Comparison of ENCODE assay signal across 8 cellular contexts in the genomic region with DNA sequence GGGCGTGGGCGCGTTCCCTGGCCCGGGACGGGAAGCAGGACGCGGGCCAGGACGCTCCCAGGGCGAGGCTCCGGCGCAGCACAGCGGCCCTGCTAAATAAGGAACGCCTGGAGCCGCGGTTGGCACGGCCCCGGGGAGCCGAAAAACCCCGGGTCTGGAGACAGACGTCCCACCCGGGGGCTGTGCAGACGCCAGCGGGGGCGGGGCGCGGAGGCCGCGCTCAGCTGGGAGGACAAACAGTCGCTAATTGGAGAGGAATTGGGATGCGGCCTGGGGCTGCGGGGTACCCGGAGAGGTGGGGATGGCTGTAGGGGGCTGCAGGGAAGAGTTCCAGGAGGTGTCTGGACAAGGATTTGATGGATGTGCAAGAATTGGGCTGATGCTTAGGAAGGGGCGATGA. TPM values are rescaled to one million over a fixed set of nuclear protein-coding genes. Genes with fewer than 3 reads are reported as not detected.
DNase-seq lines count a peak whose midpoint lies in the region; ATAC-seq and TF ChIP-seq lines count a peak whose summit lies in the region.
"Not testable (repeated sequence)": the region's sequence is repeated elsewhere in the genome, so short reads cannot be mapped to it uniquely, and the experiment has no call there.

No MANE protein-coding gene starts in this region.

- peak overlapping the region; percentile 79 for H3K4me3 Mint-ChIP-seq in T-helper 1 cell treated with Interleukin-12 subunit alpha and Interleukin-12 subunit beta and Interleukin-4 antibody, amounts not matched to agents 30 μg/mL and 1 μg/mL, for 36 hours
- peak overlapping the region; percentile 81 to 85 (median 83) for H3K4me3 Mint-ChIP-seq in brain
- H3K4me3 Mint-ChIP-seq in natural killer cell, result peak overlapping the region; percentile 74

- H3K27ac ChIP-seq in cardiac muscle cell, result not testable (repeated sequence)
- peak overlapping the region; percentile 45 to 68 for H3K27ac ChIP-seq in uterus

- not testable (repeated sequence) for TF ChIP-seq POLR2A in uterus (IDR thresholded peaks at IDR 0.05)

- TF ChIP-seq CTCF in brain (conservative IDR thresholded peaks at IDR 0.05); cardiac muscle cell (IDR thresholded peaks at IDR 0.05; ENCODE audit: low read depth, low read length); natural killer cell (IDR thresholded peaks at IDR 0.05); uterus (IDR thresholded peaks at IDR 0.05): not testable (repeated sequence)

- not testable (repeated sequence) for H3K27me3 Mint-ChIP-seq in T-helper 1 cell treated with Interleukin-12 subunit alpha and Interleukin-12 subunit beta and Interleukin-4 antibody, amounts not matched to agents 30 μg/mL and 1 μg/mL, for 36 hours (ENCODE audit: low read depth); brain; natural killer cell (ENCODE audit: low read depth in 2 of 2)

- H3K4me3 ChIP-seq in H7 (ENCODE audit: insufficient read depth, low read depth, low read length) (peak overlapping the region; percentile 17), cardiac muscle cell (peak overlapping the region; percentile 58), uterus (peak overlapping the region; percentile 40 to 51)

- H3K27me3 ChIP-seq in H7 (ENCODE audit: control insufficient read depth, insufficient read depth, low read length); cardiac muscle cell; uterus: not testable (repeated sequence)

- H3K9me3 Mint-ChIP-seq in T-helper 1 cell treated with Interleukin-12 subunit alpha and Interleukin-12 subunit beta and Interleukin-4 antibody, amounts not matched to agents 30 μg/mL and 1 μg/mL, for 36 hours; brain; natural killer cell: not testable (repeated sequence)

- H3K27ac Mint-ChIP-seq in T-helper 1 cell treated with Interleukin-12 subunit alpha and Interleukin-12 subunit beta and Interleukin-4 antibody, amounts not matched to agents 30 μg/mL and 1 μg/mL, for 36 hours, result peak overlapping the region; percentile 26
- H3K27ac Mint-ChIP-seq in brain (peak overlapping the region in 3 of 5 experiments; percentile 78 to 82 (median 81)), natural killer cell (peak overlapping the region in 1 of 2 donors; percentile 77)

- H3K4me1 Mint-ChIP-seq in T-helper 1 cell treated with Interleukin-12 subunit alpha and Interleukin-12 subunit beta and Interleukin-4 antibody, amounts not matched to agents 30 μg/mL and 1 μg/mL, for 36 hours (ENCODE audit: low read depth); brain; natural killer cell: not testable (repeated sequence)

- intact Hi-C loops in natural killer cell (cut with micrococcal nuclease); uterus (cut with DNase I; ENCODE audit: low total_unique reads): not testable (repeated sequence)

- not testable (repeated sequence) for H3K4me1 ChIP-seq in cardiac muscle cell (ENCODE audit: low read depth); uterus

- not testable (repeated sequence) for H3K9me3 ChIP-seq in cardiac muscle cell (ENCODE audit: low read depth); uterus

- not testable (repeated sequence) for H3K36me3 ChIP-seq in H7 (replicated peaks; ENCODE audit: control insufficient read depth, insufficient read depth, low read length); cardiac muscle cell; uterus

- not testable (repeated sequence) for ATAC-seq in natural killer cell

- not testable (repeated sequence) for DNase-seq in H7; cardiac muscle cell (ENCODE audit: low read depth in 1 of 2, low spot score in 1 of 2)
- DNase-seq in activated T-cell treated with anti-CD3 and anti-CD28 coated beads for 48 hours (ENCODE audit: low read depth) (peak; percentile 44), natural killer cell (peak; percentile 50), uterus (peak; percentile 53 to 84)
- DNase-seq in stimulated activated CD4-positive, alpha-beta T cell treated with anti-CD3 and anti-CD28 coated beads, Interleukin-4, amount 100 ng/mL, for 24 hours, result peak; percentile 44

- H3K36me3 Mint-ChIP-seq in T-helper 1 cell treated with Interleukin-12 subunit alpha and Interleukin-12 subunit beta and Interleukin-4 antibody, amounts not matched to agents 30 μg/mL and 1 μg/mL, for 36 hours (ENCODE audit: low read depth); brain; natural killer cell: not testable (repeated sequence)

RNA-seq across cellular contexts. Expression of a gene that starts 25.3 kb away (rescaled TPM):
- 27.6 and 42.6 TPM in 2 replicates for total RNA-seq in H7 (2014; rRNA removed; shearing (Covaris generic))
- polyA plus RNA-seq in brain (ENCODE audit: insufficient read depth, low read depth, low replicate concordance) (17.5 TPM), cardiac muscle cell (40.3 and 47.7 TPM in 2 replicates)
- total RNA-seq in cardiac muscle cell (34.5 and 60.9 TPM in 2 replicates), natural killer cell (100 to 1,000 TPM; 123 to 136 (median 124) TPM), uterus (100 to 1,000 TPM in 1 of 4 donors, 10 to 100 TPM in 3; 13.5 to 183 (median 59.6) TPM)
